In the genomic region with DNA sequence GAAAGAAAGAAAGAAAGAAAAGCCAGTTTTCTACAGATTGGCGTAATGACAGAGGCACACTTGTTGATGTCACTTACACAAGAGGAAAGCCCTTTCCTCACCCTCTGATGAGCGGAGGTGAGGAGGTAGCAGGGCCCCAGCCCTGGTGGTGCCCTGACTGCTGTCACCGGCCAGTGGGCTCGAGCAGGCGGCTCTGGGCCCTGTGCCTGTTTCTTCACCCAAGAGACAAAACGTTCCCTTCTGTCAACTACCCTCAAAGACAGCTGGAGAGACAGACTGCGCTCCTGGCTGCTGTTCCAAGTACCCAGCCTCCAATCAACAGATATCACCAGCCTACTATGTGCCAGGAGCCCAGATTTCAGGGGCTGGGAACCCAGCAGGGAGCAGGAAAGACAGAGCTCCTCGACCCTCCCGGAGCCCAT, we compare ENCODE assay signal across 16 cellular contexts. TPM values are rescaled to one million over a fixed set of nuclear protein-coding genes. Genes with fewer than 3 reads are reported as not detected.
A peak's percentile ranks its signal among the peaks of the same experiment; 100 is the strongest.
DNase-seq lines count a peak whose midpoint lies in the region; ATAC-seq and TF ChIP-seq lines count a peak whose summit lies in the region.
"Had no signal": no experiment of that assay in that cellular context is flagged by ENCODE, and none has a peak within 500 bp of the region (broad histone marks: within the 10 kb centered on the region; RNA-seq: fewer than 3 reads in every experiment).

No MANE protein-coding gene starts in this region.

- H3K79me2 ChIP-seq in H9 (ENCODE audit: insufficient read depth, low read length): peaks cover 35% of the 10 kb centered on the region; the same call in 1 of the 2 replicates

- H2BK15ac ChIP-seq in H9 (ENCODE audit: low read depth, low read length): no peak overlapping the region

- no peak overlapping the region for H3K18ac ChIP-seq in H9 (ENCODE audit: insufficient read length, low read depth, low read length)

- H3K36me3 ChIP-seq in right atrium auricular region (no peaks in the 10 kb centered on the region), skeletal muscle tissue (ENCODE audit: control insufficient read depth in 3 of 3, insufficient read depth in 3 of 3, low read length in 3 of 3) (no peaks in the 10 kb centered on the region)

- intact Hi-C loops in activated T-helper 1 cell treated with anti-CD3 and anti-CD28 coated beads, Interleukin-12 subunit alpha, Interleukin-12 subunit beta, Interleukin-2, Interleukin-4 antibody, amounts not matched to agents 30 ng/mL and 10 ng/mL and 1 ng/mL, durations not matched to agents 14 hours and 24 hours and 36 hours (cut with micrococcal nuclease): no loop called here

- no CpG with 5 or more reads among the region's 9 CpGs for WGBS in H9 (ENCODE audit: extremely low coverage, insufficient read length, low lambda C conversion rate)

- H3K79me1 ChIP-seq in H9 (ENCODE audit: insufficient read depth, low read depth, low read length, poor library complexity, severe bottlenecking): no peaks in the 10 kb centered on the region

- H3K4me3 ChIP-seq in right atrium auricular region (no peak overlapping the region), skeletal muscle tissue (ENCODE audit: low read length in 3 of 3) (peak overlapping the region; percentile 18 to 22 (median 21))

- H2AFZ ChIP-seq in H9 (ENCODE audit: low read length): no peak overlapping the region

- no peak for ATAC-seq in foreskin keratinocyte

- H2BK20ac ChIP-seq in H9 (ENCODE audit: low read depth, low read length, poor library complexity, severe bottlenecking): no peak overlapping the region

- H2BK120ac ChIP-seq in H9 (ENCODE audit: low read depth, low read length, poor library complexity, severe bottlenecking): no peak overlapping the region

- no peak overlapping the region for H2AK5ac ChIP-seq in H9 (ENCODE audit: insufficient read length, low read length)

- H3K4me2 ChIP-seq in H9 (ENCODE audit: insufficient read depth, insufficient read length, low read length): no peak overlapping the region

- no peak overlapping the region for H3K14ac ChIP-seq in H9 (ENCODE audit: insufficient read depth, low read length)

- H3K4me1 Mint-ChIP-seq in H9 (peaks cover 31 to 41% of the 10 kb centered on the region in 2 experiments), brain (peaks cover 81% of the 10 kb centered on the region), endothelial cell (ENCODE audit: unreplicated experiment) (peaks cover 36% of the 10 kb centered on the region)
- peaks cover 36% of the 10 kb centered on the region for H3K4me1 Mint-ChIP-seq in activated T-helper 1 cell treated with anti-CD3 and anti-CD28 coated beads, Interleukin-12 subunit alpha, Interleukin-12 subunit beta, Interleukin-2, Interleukin-4 antibody, amounts not matched to agents 30 ng/mL and 10 ng/mL and 1 ng/mL, durations not matched to agents 14 hours and 24 hours and 36 hours (ENCODE audit: low read depth)

- no peak overlapping the region for H3T11ph ChIP-seq in H9 (ENCODE audit: low read length)

- no peak overlapping the region for H4K91ac ChIP-seq in H9 (ENCODE audit: insufficient read length, low read depth, low read length)

- H3K27me3 Mint-ChIP-seq in H9 (ENCODE audit: low read depth) (no peaks in the 10 kb centered on the region), brain (peaks cover 2% of the 10 kb centered on the region), endothelial cell (ENCODE audit: unreplicated experiment) (peaks cover 18% of the 10 kb centered on the region)
- no peaks in the 10 kb centered on the region for H3K27me3 Mint-ChIP-seq in activated T-helper 1 cell treated with anti-CD3 and anti-CD28 coated beads, Interleukin-12 subunit alpha, Interleukin-12 subunit beta, Interleukin-2, Interleukin-4 antibody, amounts not matched to agents 30 ng/mL and 10 ng/mL and 1 ng/mL, durations not matched to agents 14 hours and 24 hours and 36 hours (ENCODE audit: insufficient read depth)

- H3K23me2 ChIP-seq in H9 (ENCODE audit: insufficient read length, low read depth, low read length, poor library complexity, severe bottlenecking): no peaks in the 10 kb centered on the region

- TF ChIP-seq CTCF in H9 (conservative IDR thresholded peaks at IDR 0.05) (no peak), brain (conservative IDR thresholded peaks at IDR 0.05) (no peak), right atrium auricular region (IDR thresholded peaks at IDR 0.05) (no peak), foreskin keratinocyte (conservative IDR thresholded peaks at IDR 0.05) (no peak), endothelial cell (IDR thresholded peaks at IDR 0.05; ENCODE audit: unreplicated experiment) (no peak)

- DNase-seq in H9 (no peak), right atrium auricular region (ENCODE audit: low spot score) (peak; percentile 66), foreskin keratinocyte (no peak), endothelial cell (ENCODE audit: low spot score) (no peak), NCI-H1436 treated with DMSO at 0.1 percent for 48 hours (lab: John Stamatoyannopoulos, UW) (no peak)
- no peak for DNase-seq in activated T-helper 1 cell treated with anti-CD3 and anti-CD28 coated beads, Interleukin-12 subunit alpha, Interleukin-12 subunit beta, Interleukin-2, Interleukin-4 antibody, amounts not matched to agents 30 ng/mL and 10 ng/mL and 1 ng/mL, durations not matched to agents 14 hours and 24 hours and 36 hours (ENCODE audit: low spot score)
- DNase-seq: amniotic stem cell, DMS79 treated with DMSO at 0.1 percent for 48 hours, NCI-H774, T1000 had no signal

- H3K9ac ChIP-seq in H9 (ENCODE audit: extremely low read depth, insufficient read length, low read length) (no peak overlapping the region), skeletal muscle tissue (ENCODE audit: low read depth in 1 of 3, low read length in 3 of 3) (peak overlapping the region; percentile 60 to 75 (median 71))

- H3K4me1 ChIP-seq in H9 (ENCODE audit: insufficient read depth, low read length) (peaks cover 12% of the 10 kb centered on the region; the same call in 1 of the 2 replicates), right atrium auricular region (peaks cover 0 to 89% of the 10 kb centered on the region in 2 donors), skeletal muscle tissue (ENCODE audit: control insufficient read depth in 3 of 3, insufficient read depth in 3 of 3, low read length in 3 of 3) (peaks cover 82 to 88% (median 85%) of the 10 kb centered on the region in 3 donors), foreskin keratinocyte (peaks cover 33% of the 10 kb centered on the region)

- no peaks in the 10 kb centered on the region for H3K27me3 ChIP-seq in H9 (ENCODE audit: insufficient read depth, low read length)
- H3K27me3 ChIP-seq in right atrium auricular region: no peaks in the 10 kb centered on the region
- no peaks in the 10 kb centered on the region for H3K27me3 ChIP-seq in skeletal muscle tissue (ENCODE audit: control insufficient read depth in 3 of 3, insufficient read depth in 3 of 3, low read length in 3 of 3)
- H3K27me3 ChIP-seq in foreskin keratinocyte: no peaks in the 10 kb centered on the region

- H2BK5ac ChIP-seq in H9 (ENCODE audit: insufficient read length, low read length): no peak overlapping the region

- H3K9me3 ChIP-seq in H9 (ENCODE audit: control insufficient read depth, low read depth, low read length) (no peaks in the 10 kb centered on the region), right atrium auricular region (no peaks in the 10 kb centered on the region), skeletal muscle tissue (ENCODE audit: control insufficient read depth in 3 of 3, low read length in 3 of 3) (no peaks in the 10 kb centered on the region)

- no peak overlapping the region for H4K8ac ChIP-seq in H9 (replicated peaks; ENCODE audit: insufficient read length, low read depth, low read length)

- H2BK12ac ChIP-seq in H9 (ENCODE audit: insufficient read length, low read depth, low read length): no peak overlapping the region

- no peak overlapping the region for H3K4me3 Mint-ChIP-seq in H9
- H3K4me3 Mint-ChIP-seq in brain: peak overlapping the region in 2 of 5 experiments; percentile 22 to 27
- H3K4me3 Mint-ChIP-seq in endothelial cell (ENCODE audit: unreplicated experiment): no peak overlapping the region
- no peak overlapping the region for H3K4me3 Mint-ChIP-seq in activated T-helper 1 cell treated with anti-CD3 and anti-CD28 coated beads, Interleukin-12 subunit alpha, Interleukin-12 subunit beta, Interleukin-2, Interleukin-4 antibody, amounts not matched to agents 30 ng/mL and 10 ng/mL and 1 ng/mL, durations not matched to agents 14 hours and 24 hours and 36 hours

- H3K36me3 Mint-ChIP-seq in H9 (ENCODE audit: insufficient read depth in 1 of 3, low read depth in 3 of 3) (peaks cover 0 to 8% (median 7%) of the 10 kb centered on the region in 3 experiments; a peak in 4 of 7 replicates), brain (peaks cover 30% of the 10 kb centered on the region), endothelial cell (ENCODE audit: low read depth, unreplicated experiment) (peaks cover 9% of the 10 kb centered on the region)
- H3K36me3 Mint-ChIP-seq in activated T-helper 1 cell treated with anti-CD3 and anti-CD28 coated beads, Interleukin-12 subunit alpha, Interleukin-12 subunit beta, Interleukin-2, Interleukin-4 antibody, amounts not matched to agents 30 ng/mL and 10 ng/mL and 1 ng/mL, durations not matched to agents 14 hours and 24 hours and 36 hours (ENCODE audit: low read depth): peaks cover 14% of the 10 kb centered on the region

- no peak overlapping the region for H3K56ac ChIP-seq in H9 (ENCODE audit: insufficient read length, low read depth, low read length)

- H3K23ac ChIP-seq in H9 (ENCODE audit: insufficient read length, low read depth, low read length): no peak overlapping the region

- H3K9me3 Mint-ChIP-seq in H9 (no peaks in the 10 kb centered on the region), brain (no peaks in the 10 kb centered on the region), endothelial cell (ENCODE audit: unreplicated experiment) (no peaks in the 10 kb centered on the region)
- no peaks in the 10 kb centered on the region for H3K9me3 Mint-ChIP-seq in activated T-helper 1 cell treated with anti-CD3 and anti-CD28 coated beads, Interleukin-12 subunit alpha, Interleukin-12 subunit beta, Interleukin-2, Interleukin-4 antibody, amounts not matched to agents 30 ng/mL and 10 ng/mL and 1 ng/mL, durations not matched to agents 14 hours and 24 hours and 36 hours

- no peak overlapping the region for H3K4ac ChIP-seq in H9 (ENCODE audit: low read depth, low read length)

- H4K5ac ChIP-seq in H9 (ENCODE audit: insufficient read length, low read depth, low read length): no peak overlapping the region

- peaks cover 2% of the 10 kb centered on the region for H4K20me1 ChIP-seq in H9 (ENCODE audit: control insufficient read depth, insufficient read depth, insufficient read length)

- H3K27ac Mint-ChIP-seq in H9: peak overlapping the region in 2 of 3 experiments; percentile 36 to 61; a peak in 3 of 7 replicates
- H3K27ac Mint-ChIP-seq in brain: peak overlapping the region in 3 of 5 experiments; percentile 64 to 82 (median 73)
- H3K27ac Mint-ChIP-seq in endothelial cell (ENCODE audit: unreplicated experiment): no peak overlapping the region
- H3K27ac Mint-ChIP-seq in activated T-helper 1 cell treated with anti-CD3 and anti-CD28 coated beads, Interleukin-12 subunit alpha, Interleukin-12 subunit beta, Interleukin-2, Interleukin-4 antibody, amounts not matched to agents 30 ng/mL and 10 ng/mL and 1 ng/mL, durations not matched to agents 14 hours and 24 hours and 36 hours: no peak overlapping the region

- no peak overlapping the region for H3K27ac ChIP-seq in H9 (ENCODE audit: insufficient read length, low read depth, low read length)
- peak overlapping the region; percentile 93 to 95 for H3K27ac ChIP-seq in right atrium auricular region
- H3K27ac ChIP-seq in skeletal muscle tissue (ENCODE audit: low read depth, low read length): peak overlapping the region; percentile 89
- H3K27ac ChIP-seq in foreskin keratinocyte: no peak overlapping the region
- H3K27ac ChIP-seq: HL-60 had no signal

RNA-seq across cellular contexts. Expression of a gene that starts 10.1 kb away (rescaled TPM):
- total RNA-seq in H9 (2021): 31.8 and 33.3 TPM in 2 replicates
- 34.6 TPM for polyA plus RNA-seq in brain (ENCODE audit: insufficient read depth, low read depth, low replicate concordance)
- 10 to 100 TPM; 24.0 to 27.4 TPM for total RNA-seq in right atrium auricular region
- 15.1 TPM for total RNA-seq in skeletal muscle tissue
- 19.5 and 19.7 TPM in 2 replicates for total RNA-seq in foreskin keratinocyte
- polyA plus RNA-seq in foreskin keratinocyte: 19.7 and 20.4 TPM in 2 replicates
- 34.5 TPM for total RNA-seq in endothelial cell (ENCODE audit: unreplicated experiment)
- total RNA-seq in activated T-helper 1 cell treated with anti-CD3 and anti-CD28 coated beads, Interleukin-12 subunit alpha, Interleukin-12 subunit beta, Interleukin-2, Interleukin-4 antibody, amounts not matched to agents 30 ng/mL and 10 ng/mL and 1 ng/mL, durations not matched to agents 14 hours and 24 hours and 36 hours: 39.6 and 41.4 TPM in 2 replicates

RNA-seq across cellular contexts. Expression of a gene that starts 34.3 kb away (rescaled TPM):
- 0.44 and 0.53 TPM in 2 replicates for total RNA-seq in H9 (2021)
- not detected for polyA plus RNA-seq in brain (ENCODE audit: insufficient read depth, low read depth, low replicate concordance)
- not detected for total RNA-seq in right atrium auricular region
- total RNA-seq in skeletal muscle tissue: under 0.01 TPM
- total RNA-seq in foreskin keratinocyte: not detected in 2 replicates
- polyA plus RNA-seq in foreskin keratinocyte: 0.03 TPM in 1 of 2 replicates, not detected in the other
- total RNA-seq in endothelial cell (ENCODE audit: unreplicated experiment): not detected
- not detected in 2 replicates for total RNA-seq in activated T-helper 1 cell treated with anti-CD3 and anti-CD28 coated beads, Interleukin-12 subunit alpha, Interleukin-12 subunit beta, Interleukin-2, Interleukin-4 antibody, amounts not matched to agents 30 ng/mL and 10 ng/mL and 1 ng/mL, durations not matched to agents 14 hours and 24 hours and 36 hours
- total RNA-seq: mesenteric fat pad, omental fat pad had no signal
- polyA plus RNA-seq: BJ had no signal

RNA-seq across cellular contexts. Expression of a gene that starts 34.6 kb away (rescaled TPM):
- 5.7 and 6.4 TPM in 2 replicates for total RNA-seq in H9 (2021)
- polyA plus RNA-seq in brain (ENCODE audit: insufficient read depth, low read depth, low replicate concordance): 3.2 TPM
- 1 to 10 TPM; 2.3 to 6.0 TPM for total RNA-seq in right atrium auricular region
- 2.6 TPM for total RNA-seq in skeletal muscle tissue
- total RNA-seq in foreskin keratinocyte: 3.6 and 3.8 TPM in 2 replicates
- polyA plus RNA-seq in foreskin keratinocyte: 2.7 and 3.4 TPM in 2 replicates
- 3.7 TPM for total RNA-seq in endothelial cell (ENCODE audit: unreplicated experiment)
- total RNA-seq in activated T-helper 1 cell treated with anti-CD3 and anti-CD28 coated beads, Interleukin-12 subunit alpha, Interleukin-12 subunit beta, Interleukin-2, Interleukin-4 antibody, amounts not matched to agents 30 ng/mL and 10 ng/mL and 1 ng/mL, durations not matched to agents 14 hours and 24 hours and 36 hours: 4.4 and 5.6 TPM in 2 replicates

Comparison
In these comparisons a context has a peak if more than half of its experiments do, and no peak if none do; other contexts are left out.
1. H3K27ac ChIP-seq: peak in right atrium auricular region (2 of 2) and skeletal muscle tissue (single experiment); none in H9 (single experiment) and foreskin keratinocyte (single experiment).
2. H3K27ac Mint-ChIP-seq: peak in H9 (2 of 3) and brain (3 of 5); none in endothelial cell (single experiment) and activated T-helper 1 cell treated with anti-CD3 and anti-CD28 coated beads, Interleukin-12 subunit alpha, Interleukin-12 subunit beta, Interleukin-2, Interleukin-4 antibody, amounts not matched to agents 30 ng/mL and 10 ng/mL and 1 ng/mL, durations not matched to agents 14 hours and 24 hours and 36 hours (single experiment).
3. H3K4me3 ChIP-seq: peak in skeletal muscle tissue (3 of 3); none in right atrium auricular region (0 of 2).